ENCODE assay signal across 14 cellular contexts in the genomic region with DNA sequence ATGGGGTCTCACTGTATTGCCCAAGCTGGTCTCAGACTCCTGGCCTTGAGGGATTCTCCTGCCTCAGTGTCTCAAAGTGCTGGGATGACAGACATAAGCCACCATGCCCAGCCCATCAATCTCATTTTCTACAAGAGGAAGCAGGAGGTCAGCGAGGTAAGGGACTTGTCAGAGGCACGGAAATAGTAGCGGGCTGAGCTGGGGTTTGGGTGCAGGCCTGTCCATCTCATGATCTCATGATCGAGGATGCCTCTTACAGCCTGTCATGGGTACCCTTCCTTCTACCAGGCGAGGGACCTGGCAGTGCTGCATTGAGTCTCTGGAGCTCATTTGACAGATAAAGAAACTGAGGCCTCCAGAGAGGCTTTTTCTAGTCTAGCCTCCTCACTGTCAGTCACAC. TPM values are rescaled to one million over a fixed set of nuclear protein-coding genes. Genes with fewer than 3 reads are reported as not detected.
DNase-seq lines count a peak whose midpoint lies in the region; ATAC-seq and TF ChIP-seq lines count a peak whose summit lies in the region.
"Had no signal": no experiment of that assay in that cellular context is flagged by ENCODE, and none has a peak within 500 bp of the region (broad histone marks: within the 10 kb centered on the region; RNA-seq: fewer than 3 reads in every experiment).

No MANE protein-coding gene starts in this region.

- H3K36me3 Mint-ChIP-seq in Calu3 (ENCODE audit: insufficient read depth, unreplicated experiment): peaks cover 7% of the 10 kb centered on the region
- H3K36me3 Mint-ChIP-seq in type B pancreatic cell: peaks cover 4% of the 10 kb centered on the region

- peaks cover 12% of the 10 kb centered on the region for H3K4me1 Mint-ChIP-seq in Calu3 (ENCODE audit: low read depth, unreplicated experiment)
- peaks cover 11% of the 10 kb centered on the region for H3K4me1 Mint-ChIP-seq in type B pancreatic cell (ENCODE audit: unreplicated experiment)
- H3K4me1 Mint-ChIP-seq: GM23338 had no signal

- no peaks in the 10 kb centered on the region for H3K27me3 Mint-ChIP-seq in Calu3 (ENCODE audit: unreplicated experiment)
- no peaks in the 10 kb centered on the region for H3K27me3 Mint-ChIP-seq in type B pancreatic cell
- H3K27me3 Mint-ChIP-seq: CD4-positive, alpha-beta memory T cell had no signal

- H3K9me3 Mint-ChIP-seq in Calu3 (ENCODE audit: low read depth, unreplicated experiment): no peaks in the 10 kb centered on the region
- H3K9me3 Mint-ChIP-seq in type B pancreatic cell: peaks cover 12% of the 10 kb centered on the region

- H3K27ac Mint-ChIP-seq in Calu3 (ENCODE audit: unreplicated experiment) (peak overlapping the region; percentile 68), type B pancreatic cell (no peak overlapping the region)
- H3K27ac Mint-ChIP-seq: GM23338, H9 had no signal

- H3K9me3 ChIP-seq in OCI-LY1 (ENCODE audit: low read length) (no peaks in the 10 kb centered on the region), colonic mucosa (no peaks in the 10 kb centered on the region)

- no peaks in the 10 kb centered on the region for H3K27me3 ChIP-seq in OCI-LY1 (ENCODE audit: insufficient read depth, low read length)
- no peaks in the 10 kb centered on the region for H3K27me3 ChIP-seq in colonic mucosa

- H3K4me3 Mint-ChIP-seq in Calu3 (ENCODE audit: low read depth, unreplicated experiment): no peak overlapping the region
- no peak overlapping the region for H3K4me3 Mint-ChIP-seq in type B pancreatic cell
- H3K4me3 Mint-ChIP-seq: CD4-positive, alpha-beta memory T cell; GM23338 had no signal

- H3K27ac ChIP-seq in OCI-LY1 (ENCODE audit: low read depth, low read length, poor library complexity, severe bottlenecking): peak overlapping the region; percentile 68
- H3K27ac ChIP-seq in colonic mucosa: no peak overlapping the region

- no peaks in the 10 kb centered on the region for H3K9me2 ChIP-seq in OCI-LY1 (ENCODE audit: low read depth, low read length)

- H2AFZ ChIP-seq in OCI-LY1 (ENCODE audit: low read length): peak overlapping the region; percentile 96

- CTCF ChIA-PET in Calu3 (lab: Charles Lee): interaction anchor here (0.6 kb wide), 1 partner anchor 44 kb away, joined by 3 read pairs; no protein-coding TSS in a partner anchor

- no peak for DNase-seq in Calu3
- peak; percentile 17 for DNase-seq in colonic mucosa
- peak; percentile 29 for DNase-seq in type B pancreatic cell (ENCODE audit: extremely low spot score, unreplicated experiment)
- no peak for DNase-seq in NCI-H1048 (lab: John Stamatoyannopoulos, UW)
- DNase-seq: DMS 273 treated with DMSO at 0.1 percent for 48 hours, DMS79, GDM1 had no signal

- H3K4me1 ChIP-seq in OCI-LY1 (ENCODE audit: insufficient read depth, low read length, severe bottlenecking) (peaks cover 48% of the 10 kb centered on the region), colonic mucosa (no peaks in the 10 kb centered on the region)
- H3K4me1 ChIP-seq: Caco-2 had no signal

- intact Hi-C loops in Calu3 (cut with micrococcal nuclease; ENCODE audit: unreplicated experiment): loop anchor here (2.0 to 10.0 kb wide), 2 partner anchors 59 to 131 kb away; a partner anchor contains a TSS
- intact Hi-C loops in colonic mucosa (cut with DNase I): loop anchor here (5.0 kb wide), 1 partner anchor 198 kb away; no protein-coding TSS in a partner anchor

- no peaks in the 10 kb centered on the region for H3F3A ChIP-seq in OCI-LY1 (ENCODE audit: insufficient read depth, low read length)

- no TSS peak for BruUV-seq in Calu3 (replicated peaks; lab: Mats Ljungman, UMichigan)

- no peak overlapping the region; the same call in 1 of the 2 replicates for H3K9ac ChIP-seq in OCI-LY1 (ENCODE audit: low read length)
- no peak overlapping the region for H3K9ac ChIP-seq in colonic mucosa (ENCODE audit: low read depth in 2 of 2, low read length in 2 of 2)

- H4K20me1 ChIP-seq in OCI-LY1 (ENCODE audit: insufficient read depth, low read length): no peaks in the 10 kb centered on the region

- no peak overlapping the region for H3K4me2 ChIP-seq in OCI-LY1 (ENCODE audit: low read length)
- H3K4me2 ChIP-seq: GM23338 had no signal

- H3K4me3 ChIP-seq in OCI-LY1 (ENCODE audit: low read depth, low read length, poor library complexity, severe bottlenecking) (no peak overlapping the region), colonic mucosa (no peak overlapping the region)
- H3K4me3 ChIP-seq: GM12878, GM23338 had no signal

- no peak for TF ChIP-seq CTCF in Calu3 (IDR thresholded peaks at IDR 0.05; ENCODE audit: unreplicated experiment)
- no peak for TF ChIP-seq CTCF in OCI-LY1 (IDR thresholded peaks at IDR 0.05; ENCODE audit: low read length)
- no peak for TF ChIP-seq CTCF in colonic mucosa (IDR thresholded peaks at IDR 0.05)
- TF ChIP-seq CTCF in type B pancreatic cell (conservative IDR thresholded peaks at IDR 0.05): no peak

- no peaks in the 10 kb centered on the region for H3K79me2 ChIP-seq in OCI-LY1 (ENCODE audit: insufficient read depth, low read length)

- H3K36me3 ChIP-seq in OCI-LY1 (ENCODE audit: insufficient read depth, low read length) (no peaks in the 10 kb centered on the region), colonic mucosa (no peaks in the 10 kb centered on the region)

- ATAC-seq in activated CD4-positive, CD25-positive, alpha-beta regulatory T cell treated with anti-CD3 and anti-CD28 coated beads, Interleukin-2, amount 50 U/mL, for 24 hours: no peak

RNA-seq across cellular contexts. Expression of a gene that starts 28.5 kb away (rescaled TPM):
- 36.0 and 40.0 TPM in 2 replicates for total RNA-seq in Calu3 (2022)
- total RNA-seq in colonic mucosa: 10 to 100 TPM; 29.9 to 40.1 TPM
- 18.1 and 34.1 TPM in 2 replicates for total RNA-seq in type B pancreatic cell (ENCODE audit: low replicate concordance)

Comparison
In these comparisons a context has a peak if more than half of its experiments do, and no peak if none do; other contexts are left out.
1. DNase-seq: peak in colonic mucosa (single experiment) and type B pancreatic cell (single experiment); none in Calu3 (single experiment) and NCI-H1048 (single experiment).